13 cellular contexts compared by ENCODE assay signal in genomic region chr11:33772300-33772699, GRCh38. TPM values are rescaled to one million over a fixed set of nuclear protein-coding genes. Genes with fewer than 3 reads are reported as not detected.
A peak's percentile ranks its signal among the peaks of the same experiment; 100 is the strongest.
DNase-seq lines count a peak whose midpoint lies in the region; ATAC-seq and TF ChIP-seq lines count a peak whose summit lies in the region.
"Had no signal": no experiment of that assay in that cellular context is flagged by ENCODE, and none has a peak within 500 bp of the region (broad histone marks: within the 10 kb centered on the region; RNA-seq: fewer than 3 reads in every experiment).

No MANE protein-coding gene starts in this region.

- H3K36me3 ChIP-seq in OCI-LY7 (ENCODE audit: insufficient read depth, low read length) (peaks cover 14% of the 10 kb centered on the region), mucosa of descending colon (ENCODE audit: low read depth) (no peaks in the 10 kb centered on the region)

- no peaks in the 10 kb centered on the region for H3K9me2 ChIP-seq in OCI-LY7 (ENCODE audit: insufficient read depth, low read length)

- POLR2A ChIA-PET in OCI-LY7 (lab: Charles Lee) = interaction anchor here (2.2 kb wide), 1 partner anchor 11 kb away, joined by 8 read pairs; no protein-coding TSS in a partner anchor

- no peak overlapping the region for H3K27ac Mint-ChIP-seq in activated naive CD8-positive, alpha-beta T cell
- H3K27ac Mint-ChIP-seq in activated naive CD8-positive, alpha-beta T cell treated with anti-CD3 and anti-CD28 coated beads, Interleukin-2, amount 50 U/mL, for 24 hours = no peak overlapping the region
- H3K27ac Mint-ChIP-seq in stimulated activated effector memory CD8-positive, alpha-beta T cell treated with anti-CD3 and anti-CD28 coated beads, Interleukin-12 subunit alpha, Interleukin-12 subunit beta, amount 100 ng/mL, for 72 hours = no peak overlapping the region
- H3K27ac Mint-ChIP-seq: dendritic cell treated with granulocyte-macrophage colony-stimulating factor and Interleukin-4, amounts not matched to agents 40 ng/mL and 50 ng/mL, for 4 days had no signal

- no peak overlapping the region for H2AFZ ChIP-seq in OCI-LY7 (ENCODE audit: low read length)

- H3K4me1 ChIP-seq in OCI-LY7 (ENCODE audit: insufficient read depth, low read length, poor library complexity, severe bottlenecking) (peaks cover 20% of the 10 kb centered on the region), mucosa of descending colon (ENCODE audit: low read depth) (peaks cover 19% of the 10 kb centered on the region)

- DNase-seq in activated naive CD8-positive, alpha-beta T cell treated with anti-CD3 and anti-CD28 coated beads, Interleukin-2, amount 50 U/mL, for 24 hours = no peak
- DNase-seq in OCI-LY7 (ENCODE audit: low spot score) (no peak), fibroblast of mammary gland (ENCODE audit: low read depth) (peak; percentile 9), NCI-H1092 treated with DMSO at 0.1 percent for 48 hours (lab: John Stamatoyannopoulos, UW) (no peak), mucosa of descending colon (no peak)
- no peak for DNase-seq in stimulated activated effector memory CD8-positive, alpha-beta T cell treated with anti-CD3 and anti-CD28 coated beads, Interleukin-12 subunit alpha, Interleukin-12 subunit beta, amount 100 ng/mL, for 72 hours (ENCODE audit: low spot score in 2 of 2)
- no peak for DNase-seq in stimulated activated CD4-positive, alpha-beta T cell treated with anti-CD3 and anti-CD28 coated beads, Interleukin-2, amount 100 ng/mL, for 24 hours
- DNase-seq: activated CD8-positive, alpha-beta memory T cell treated with anti-CD3 and anti-CD28 coated beads, Interleukin-2, amount 50 U/mL, for 4 hours; NCI-H446 had no signal

- H3K27ac ChIP-seq in OCI-LY7 (ENCODE audit: low read depth, low read length, poor library complexity, severe bottlenecking) = no peak overlapping the region
- H3K27ac ChIP-seq: C4-2B had no signal

- H3K4me3 ChIP-seq in OCI-LY7 (ENCODE audit: low read depth, low read length, poor library complexity, severe bottlenecking) (no peak overlapping the region), fibroblast of mammary gland (ENCODE audit: control insufficient read depth, low read depth, low read length) (no peak overlapping the region), mucosa of descending colon (no peak overlapping the region)

- TF ChIP-seq CTCF in OCI-LY7 (conservative IDR thresholded peaks at IDR 0.05; ENCODE audit: low read length) (no peak), fibroblast of mammary gland (conservative IDR thresholded peaks at IDR 0.05; ENCODE audit: control insufficient read depth, insufficient read depth, low read depth, low read length) (no peak), mucosa of descending colon (IDR thresholded peaks at IDR 0.05) (no peak)

- H3K27me3 Mint-ChIP-seq in activated naive CD8-positive, alpha-beta T cell = no peaks in the 10 kb centered on the region
- H3K27me3 Mint-ChIP-seq in activated naive CD8-positive, alpha-beta T cell treated with anti-CD3 and anti-CD28 coated beads, Interleukin-2, amount 50 U/mL, for 24 hours = peaks cover 10% of the 10 kb centered on the region

- CTCF ChIA-PET in OCI-LY7 (lab: Charles Lee; ENCODE audit: unreplicated experiment) = no interaction called here

- no peaks in the 10 kb centered on the region for H3K9me3 Mint-ChIP-seq in activated naive CD8-positive, alpha-beta T cell (ENCODE audit: low read depth)
- H3K9me3 Mint-ChIP-seq in activated naive CD8-positive, alpha-beta T cell treated with anti-CD3 and anti-CD28 coated beads, Interleukin-2, amount 50 U/mL, for 24 hours = no peaks in the 10 kb centered on the region
- H3K9me3 Mint-ChIP-seq in stimulated activated effector memory CD8-positive, alpha-beta T cell treated with anti-CD3 and anti-CD28 coated beads, Interleukin-12 subunit alpha, Interleukin-12 subunit beta, amount 100 ng/mL, for 72 hours = no peaks in the 10 kb centered on the region
- H3K9me3 Mint-ChIP-seq: dendritic cell treated with granulocyte-macrophage colony-stimulating factor and Interleukin-4, amounts not matched to agents 40 ng/mL and 50 ng/mL, for 4 days had no signal

- no peaks in the 10 kb centered on the region for H4K20me1 ChIP-seq in OCI-LY7 (ENCODE audit: insufficient read depth, low read length)

- intact Hi-C loops in OCI-LY7 (cut with micrococcal nuclease; ENCODE audit: unreplicated experiment) (no loop called here), mucosa of descending colon (cut with DNase I, micrococcal nuclease) (no loop called here)

- peak overlapping the region; percentile 97 for H3K4me3 Mint-ChIP-seq in activated naive CD8-positive, alpha-beta T cell
- H3K4me3 Mint-ChIP-seq in activated naive CD8-positive, alpha-beta T cell treated with anti-CD3 and anti-CD28 coated beads, Interleukin-2, amount 50 U/mL, for 24 hours = no peak overlapping the region
- peak overlapping the region; percentile 95 for H3K4me3 Mint-ChIP-seq in stimulated activated effector memory CD8-positive, alpha-beta T cell treated with anti-CD3 and anti-CD28 coated beads, Interleukin-12 subunit alpha, Interleukin-12 subunit beta, amount 100 ng/mL, for 72 hours

- H3K79me2 ChIP-seq in OCI-LY7 (ENCODE audit: insufficient read depth, low read depth, low read length) = no peaks in the 10 kb centered on the region

- TSS peak; percentile 44 for BruUV-seq in OCI-LY7 (replicated peaks; lab: Mats Ljungman, UMichigan)

- no peak for ATAC-seq in activated naive CD8-positive, alpha-beta T cell treated with anti-CD3 and anti-CD28 coated beads, Interleukin-2, amount 50 U/mL, for 24 hours
- no peak for ATAC-seq in stimulated activated effector memory CD8-positive, alpha-beta T cell treated with anti-CD3 and anti-CD28 coated beads, Interleukin-12 subunit alpha, Interleukin-12 subunit beta, amount 100 ng/mL, for 72 hours
- ATAC-seq in mucosa of descending colon = no peak
- ATAC-seq: GM12878 had no signal

- H3K9me3 ChIP-seq in OCI-LY7 (ENCODE audit: low read length) = no peaks in the 10 kb centered on the region
- H3K9me3 ChIP-seq in mucosa of descending colon = no peaks in the 10 kb centered on the region

- peaks cover 2% of the 10 kb centered on the region for H3K36me3 Mint-ChIP-seq in activated naive CD8-positive, alpha-beta T cell
- H3K36me3 Mint-ChIP-seq in activated naive CD8-positive, alpha-beta T cell treated with anti-CD3 and anti-CD28 coated beads, Interleukin-2, amount 50 U/mL, for 24 hours (ENCODE audit: low read depth) = peaks cover 12% of the 10 kb centered on the region
- peaks cover 55% of the 10 kb centered on the region for H3K36me3 Mint-ChIP-seq in stimulated activated effector memory CD8-positive, alpha-beta T cell treated with anti-CD3 and anti-CD28 coated beads, Interleukin-12 subunit alpha, Interleukin-12 subunit beta, amount 100 ng/mL, for 72 hours

- peaks cover 42% of the 10 kb centered on the region for H3K4me1 Mint-ChIP-seq in activated naive CD8-positive, alpha-beta T cell (ENCODE audit: low read depth)
- H3K4me1 Mint-ChIP-seq in activated naive CD8-positive, alpha-beta T cell treated with anti-CD3 and anti-CD28 coated beads, Interleukin-2, amount 50 U/mL, for 24 hours = peaks cover 39% of the 10 kb centered on the region
- H3K4me1 Mint-ChIP-seq in stimulated activated effector memory CD8-positive, alpha-beta T cell treated with anti-CD3 and anti-CD28 coated beads, Interleukin-12 subunit alpha, Interleukin-12 subunit beta, amount 100 ng/mL, for 72 hours = peaks cover 41% of the 10 kb centered on the region

- no peak overlapping the region for H3K4me2 ChIP-seq in OCI-LY7 (ENCODE audit: low read length)

RNA-seq across cellular contexts. Expression of gene FBXO3, which starts 2.0 kb away (rescaled TPM):
- total RNA-seq in OCI-LY7 (2014; rRNA removed; shearing (Covaris generic)) = 11.6 and 12.1 TPM in 2 replicates
- total RNA-seq in OCI-LY7 (2022) = 19.2 and 21.3 TPM in 2 replicates
- 10 to 100 TPM; 27.3 to 36.0 (median 34.5) TPM for total RNA-seq in mucosa of descending colon

RNA-seq across cellular contexts. Expression of gene CD59, which starts 36.1 kb away (rescaled TPM):
- 12.7 and 20.2 TPM in 2 replicates for total RNA-seq in OCI-LY7 (2014; rRNA removed; shearing (Covaris generic))
- total RNA-seq in OCI-LY7 (2022) = 35.5 and 40.4 TPM in 2 replicates
- 100 to 1,000 TPM; 317 to 382 (median 381) TPM for total RNA-seq in mucosa of descending colon

Comparison
In these comparisons a context has a peak if more than half of its experiments do, and no peak if none do; other contexts are left out.
1. RNA of gene CD59, which starts 36.1 kb away (total RNA-seq): 317 to 382 TPM in mucosa of descending colon; 12.7 to 40.4 TPM in OCI-LY7; every median in the first group is over 4 times any median in the second.